8 cellular contexts compared by ENCODE assay signal in the genomic region with DNA sequence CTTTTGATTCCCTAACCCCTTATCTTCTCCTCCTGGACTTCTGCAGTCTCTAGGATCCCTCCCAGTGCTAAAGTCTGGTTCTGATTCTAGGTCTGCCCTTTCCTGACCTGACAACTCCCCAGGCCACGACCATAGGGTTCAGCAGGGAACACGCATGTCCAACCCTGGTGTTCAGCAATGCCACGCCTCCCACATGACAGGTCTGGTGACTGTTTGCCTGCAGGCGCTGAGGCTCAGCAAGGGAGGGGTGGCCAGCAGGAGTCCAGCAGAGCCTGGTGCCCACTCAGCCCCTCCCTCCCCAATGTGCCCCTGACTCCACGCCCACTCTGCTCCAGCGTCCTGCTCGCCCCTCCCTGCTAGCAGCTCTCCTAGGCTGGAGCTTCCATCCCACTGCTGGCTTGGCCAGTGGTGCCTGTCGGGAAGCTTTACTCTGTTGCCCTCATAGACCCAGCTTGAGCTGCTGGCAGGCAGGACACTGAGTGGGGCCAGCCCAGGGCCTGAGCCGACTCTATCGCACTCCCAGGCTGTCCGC. TPM values are rescaled to one million over a fixed set of nuclear protein-coding genes. Genes with fewer than 3 reads are reported as not detected.
A peak's percentile ranks its signal among the peaks of the same experiment; 100 is the strongest.
DNase-seq lines count a peak whose midpoint lies in the region; ATAC-seq and TF ChIP-seq lines count a peak whose summit lies in the region.

No MANE protein-coding gene starts in this region.

- intact Hi-C loops in mucosa of descending colon (cut with DNase I, micrococcal nuclease): no loop called here

- ATAC-seq in mucosa of descending colon: peak; percentile 51
- no peak for ATAC-seq in GM19324 (IDR thresholded peaks at IDR 0.05; ENCODE audit: low FRiP score, unreplicated experiment)

- no peak overlapping the region for H3K4me3 ChIP-seq in mucosa of descending colon

- peak; percentile 24 for DNase-seq in stimulated activated CD4-positive, alpha-beta T cell treated with anti-CD3 and anti-CD28 coated beads, Interleukin-4, amount 100 ng/mL, for 24 hours
- no peak for DNase-seq in stimulated activated CD4-positive, alpha-beta T cell treated with anti-CD3 and anti-CD28 coated beads, Interleukin-15, amount 100 ng/mL, for 24 hours
- DNase-seq in dedifferentiated amniotic fluid mesenchymal stem cell (ENCODE audit: extremely low spot score) (peak; percentile 57), mucosa of descending colon (peak; percentile 62 to 77 (median 65)), NCI-H1092 treated with DMSO at 0.1 percent for 48 hours (lab: John Stamatoyannopoulos, UW) (no peak), SIG-M5 treated with dmso at 0.1 percent for 504 hours (lab: John Stamatoyannopoulos, UW; ENCODE audit: unreplicated experiment) (no peak), GM10248 (ENCODE audit: extremely low spot score) (no peak)

- peaks cover 52% of the 10 kb centered on the region for H3K4me1 ChIP-seq in mucosa of descending colon (ENCODE audit: low read depth)

- CTCF ChIA-PET in GM10248 (lab: Yijun Ruan, JAX): interaction anchor here (1.0 to 9.6 kb wide), 6 partner anchors 11 to 163 kb away, joined by 3 to 88 read pairs (median 6); partner anchors contain the start of gene SLC9A1

- H3K9me3 ChIP-seq in mucosa of descending colon: no peaks in the 10 kb centered on the region

- H3K36me3 ChIP-seq in mucosa of descending colon (ENCODE audit: low read depth): no peaks in the 10 kb centered on the region

- TF ChIP-seq CTCF in mucosa of descending colon (IDR thresholded peaks at IDR 0.05): no peak
- no peak for TF ChIP-seq CTCF in GM10248 (IDR thresholded peaks at IDR 0.05; ENCODE audit: control extremely low read depth, extremely low read depth, low read depth, missing control alignments)

- POLR2A ChIA-PET in GM10248 (lab: Yijun Ruan, JAX): interaction anchor here (0.6 to 11.9 kb wide), 3 partner anchors 12 to 315 kb away, joined by 4 to 110 read pairs (median 4); partner anchors contain the start of gene SLC9A1

RNA-seq across cellular contexts. Expression of gene SLC9A1, which starts 17.3 kb away (rescaled TPM):
- 100 to 1,000 TPM in 1 of 3 donors, 10 to 100 TPM in 2; 77.9 to 126 (median 84.1) TPM for total RNA-seq in mucosa of descending colon

Comparison
In these comparisons a context has a peak if more than half of its experiments do, and no peak if none do; other contexts are left out.
1. DNase-seq: peak in stimulated activated CD4-positive, alpha-beta T cell treated with anti-CD3 and anti-CD28 coated beads, Interleukin-4, amount 100 ng/mL, for 24 hours (single experiment), dedifferentiated amniotic fluid mesenchymal stem cell (single experiment) and mucosa of descending colon (3 of 3); none in stimulated activated CD4-positive, alpha-beta T cell treated with anti-CD3 and anti-CD28 coated beads, Interleukin-15, amount 100 ng/mL, for 24 hours (single experiment), NCI-H1092 treated with DMSO at 0.1 percent for 48 hours (single experiment), SIG-M5 treated with dmso at 0.1 percent for 504 hours (single experiment) and GM10248 (single experiment).